8 cellular contexts compared by ENCODE assay signal in genomic region chr12:123601602-123602489, GRCh38. TPM values are rescaled to one million over a fixed set of nuclear protein-coding genes. Genes with fewer than 3 reads are reported as not detected.
DNase-seq lines count a peak whose midpoint lies in the region; ATAC-seq and TF ChIP-seq lines count a peak whose summit lies in the region.

A gene with protein sequence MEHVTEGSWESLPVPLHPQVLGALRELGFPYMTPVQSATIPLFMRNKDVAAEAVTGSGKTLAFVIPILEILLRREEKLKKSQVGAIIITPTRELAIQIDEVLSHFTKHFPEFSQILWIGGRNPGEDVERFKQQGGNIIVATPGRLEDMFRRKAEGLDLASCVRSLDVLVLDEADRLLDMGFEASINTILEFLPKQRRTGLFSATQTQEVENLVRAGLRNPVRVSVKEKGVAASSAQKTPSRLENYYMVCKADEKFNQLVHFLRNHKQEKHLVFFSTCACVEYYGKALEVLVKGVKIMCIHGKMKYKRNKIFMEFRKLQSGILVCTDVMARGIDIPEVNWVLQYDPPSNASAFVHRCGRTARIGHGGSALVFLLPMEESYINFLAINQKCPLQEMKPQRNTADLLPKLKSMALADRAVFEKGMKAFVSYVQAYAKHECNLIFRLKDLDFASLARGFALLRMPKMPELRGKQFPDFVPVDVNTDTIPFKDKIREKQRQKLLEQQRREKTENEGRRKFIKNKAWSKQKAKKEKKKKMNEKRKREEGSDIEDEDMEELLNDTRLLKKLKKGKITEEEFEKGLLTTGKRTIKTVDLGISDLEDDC (plus strand): TSS chr12:123602099. CDS start chr12:123602149, 50 bp downstream.

- intact Hi-C loops in lower leg skin (cut with DNase I; ENCODE audit: low total_unique reads), result no loop called here

- peak within 1 kb of the TSS; percentile 95 for H3K4me3 ChIP-seq in BE2C (ENCODE audit: low read depth, low read length)
- H3K4me3 ChIP-seq in lower leg skin (ENCODE audit: low read depth, poor library complexity, severe bottlenecking), result peak within 1 kb of the TSS; percentile 99

- H3K36me3 ChIP-seq in BE2C, result peaks cover 44% of the 10 kb centered on the region

- H3K27me3 ChIP-seq in BE2C, result no peaks in the 10 kb centered on the region

- ATAC-seq in GM19035 (IDR thresholded peaks at IDR 0.05; ENCODE audit: unreplicated experiment), result peak; percentile 85
- peak; percentile 78 for ATAC-seq in HG03342 (IDR thresholded peaks at IDR 0.05; ENCODE audit: unreplicated experiment)

- 0 to 1% methylated on average over 23 to 45 of the region's 81 CpGs for WGBS in lower leg skin, 2 donors

- H3K4me1 ChIP-seq in BE2C, result no peaks in the 10 kb centered on the region

- TF ChIP-seq CTCF in BE2C (IDR thresholded peaks at IDR 0.05; ENCODE audit: low read depth, low read length) (peak; percentile 40), lower leg skin (IDR thresholded peaks at IDR 0.05) (no peak)

- DNase-seq in BE2C (peak; percentile 89), NCI-H510A treated with DMSO at 0.1 percent for 48 hours (lab: John Stamatoyannopoulos, UW) (peak; percentile 73), dermis microvascular lymphatic vessel endothelial cell (ENCODE audit: low read depth in 2 of 2) (peak; percentile 62 to 88), lower leg skin (ENCODE audit: low spot score in 2 of 2) (peak; percentile 64 to 96)
- DNase-seq in activated CD4-positive, alpha-beta T cell treated with anti-CD3 and anti-CD28 coated beads, Interleukin-2, amount 50 U/mL, for 24 hours (ENCODE audit: low read depth in 1 of 2, low spot score in 1 of 2), result peak; percentile 77 to 79
- peak; percentile 76 to 81 for DNase-seq in stimulated activated CD4-positive, alpha-beta T cell treated with anti-CD3 and anti-CD28 coated beads, Interleukin-4, amount 100 ng/mL, for 48 hours (ENCODE audit: low read depth in 2 of 2)

- no peak for TF ChIP-seq POLR2A in lower leg skin (IDR thresholded peaks at IDR 0.05)

- H3K9me3 ChIP-seq in BE2C, result no peaks in the 10 kb centered on the region

RNA-seq across cellular contexts. Expression of the gene that starts here (rescaled TPM):
- 147 TPM for polyA plus RNA-seq in BE2C (2012; ENCODE audit: insufficient read depth, insufficient read length, low read depth)
- total RNA-seq in dermis microvascular lymphatic vessel endothelial cell (8.6 and 9.9 TPM in 2 replicates), lower leg skin (10 to 100 TPM; 15.7 to 67.6 (median 21.0) TPM)

Comparison
In these comparisons a context has a peak if more than half of its experiments do, and no peak if none do; other contexts are left out.
1. Peak in every context shown above with its lines: DNase-seq, ATAC-seq and H3K4me3 ChIP-seq.